8 cellular contexts compared by ENCODE assay signal in genomic region chr21:42496839-42497202, GRCh38. TPM values are rescaled to one million over a fixed set of nuclear protein-coding genes. Genes with fewer than 3 reads are reported as not detected.
DNase-seq lines count a peak whose midpoint lies in the region; ATAC-seq and TF ChIP-seq lines count a peak whose summit lies in the region.

No MANE protein-coding gene starts in this region.

- H3K4me1 ChIP-seq in IMR-90 (ENCODE audit: control insufficient read depth, insufficient read depth, low read length) (no peaks in the 10 kb centered on the region), mesenchymal stem cell (ENCODE audit: control insufficient read depth, insufficient read depth, low read depth, low read length) (peaks cover 13% of the 10 kb centered on the region), uterus (no peaks in the 10 kb centered on the region)

- DNase-seq in CD14-positive monocyte (ENCODE audit: low spot score) (no peak), IMR-90 (no peak), caudate nucleus (lab: John Stamatoyannopoulos, UW) (peak in 38 of 61 donors; percentile 24 to 75 (median 56)), mesenchymal stem cell (no peak), uterus (peak in 1 of 2 donors; percentile 39), NCI-H510A (lab: John Stamatoyannopoulos, UW) (no peak)
- no peak for DNase-seq in stimulated activated naive CD4-positive, alpha-beta T cell treated with Interleukin-2 at 50 U/mL for 16 hours (lab: John Stamatoyannopoulos, UW)

- no peak for TF ChIP-seq RAD21 in IMR-90 (IDR thresholded peaks at IDR 0.05; ENCODE audit: low read length)

- H2AFZ ChIP-seq in IMR-90 (replicated peaks; ENCODE audit: low read length, poor library complexity) (peak overlapping the region; percentile 98), mesenchymal stem cell (ENCODE audit: low read depth, low read length) (peak overlapping the region; percentile 72)

- CTCF ChIA-PET in IMR-90 (lab: Yijun Ruan, JAX) = no interaction called here

- no peak overlapping the region for H3K18ac ChIP-seq in IMR-90 (ENCODE audit: low read depth, low read length)
- no peak overlapping the region for H3K18ac ChIP-seq in mesenchymal stem cell (ENCODE audit: low read depth in 1 of 2, low read length in 2 of 2)

- intact Hi-C loops in CD14-positive monocyte (cut with micrococcal nuclease) (loop anchor here in 1 of 2 donors (5.0 kb wide), 1 partner anchor 35 kb away; no protein-coding TSS in a partner anchor), IMR-90 (cut with micrococcal nuclease) (no loop called here), uterus (cut with DNase I; ENCODE audit: low total_unique reads) (no loop called here)

- H2BK120ac ChIP-seq in IMR-90 (ENCODE audit: low read depth, low read length) (no peak overlapping the region), mesenchymal stem cell (ENCODE audit: low read depth, low read length) (no peak overlapping the region)

- H3K27me3 ChIP-seq in IMR-90 (ENCODE audit: control insufficient read depth, insufficient read depth, low read length) (peaks cover 7% of the 10 kb centered on the region), mesenchymal stem cell (ENCODE audit: control insufficient read depth in 1 of 2, insufficient read depth in 1 of 2, low read length in 2 of 2) (peaks cover 0 to 11% of the 10 kb centered on the region in 2 experiments), uterus (no peaks in the 10 kb centered on the region)

- no peak overlapping the region for H2BK12ac ChIP-seq in mesenchymal stem cell (ENCODE audit: low read length in 2 of 2)

- TF ChIP-seq POLR2A in IMR-90 (IDR thresholded peaks at IDR 0.05; ENCODE audit: low read depth, low read length) (no peak), uterus (IDR thresholded peaks at IDR 0.05) (no peak)

- no peak overlapping the region for H3K4ac ChIP-seq in IMR-90 (ENCODE audit: low read depth, low read length)
- H3K4ac ChIP-seq in mesenchymal stem cell (ENCODE audit: low read depth in 1 of 2, low read length in 2 of 2) = peak overlapping the region in 1 of 2 experiments; percentile 40

- no peak overlapping the region for H2BK20ac ChIP-seq in IMR-90 (ENCODE audit: low read depth, low read length)

- no peaks in the 10 kb centered on the region for H3K79me1 ChIP-seq in IMR-90 (ENCODE audit: low read depth in 1 of 2, low read length in 2 of 2)
- H3K79me1 ChIP-seq in mesenchymal stem cell (replicated peaks; ENCODE audit: low read length, poor library complexity, severe bottlenecking) = peaks cover 2% of the 10 kb centered on the region

- H3K9me1 ChIP-seq in IMR-90 (ENCODE audit: insufficient read depth, low read length) = 0 out of 2 replicates have a peak, but pooled peaks cover 4% of the 10 kb centered on the region

- peak overlapping the region; percentile 84 to 94 (median 90) for H3K27ac Mint-ChIP-seq in CD14-positive monocyte

- H3K36me3 Mint-ChIP-seq in CD14-positive monocyte = no peaks in the 10 kb centered on the region

- H2AK9ac ChIP-seq in IMR-90 (replicated peaks; ENCODE audit: low read depth, low read length, poor library complexity) = no peak overlapping the region

- H3K9me3 Mint-ChIP-seq in CD14-positive monocyte = no peaks in the 10 kb centered on the region

- POLR2A ChIA-PET in IMR-90 (lab: Charles Lee; ENCODE audit: unreplicated experiment) = no interaction called here

- peak overlapping the region; percentile 89 to 90 for H3K4me3 Mint-ChIP-seq in CD14-positive monocyte

- H3K4me1 Mint-ChIP-seq in CD14-positive monocyte = peaks cover 18% of the 10 kb centered on the region

- in situ Hi-C loops in IMR-90 (cut with MboI; ENCODE audit: low sequenced_read_pairs) = no loop called here

- no peak overlapping the region for H2BK5ac ChIP-seq in IMR-90 (ENCODE audit: low read depth, low read length, poor library complexity, severe bottlenecking)
- no peak overlapping the region for H2BK5ac ChIP-seq in mesenchymal stem cell (ENCODE audit: low read depth, low read length, poor library complexity, severe bottlenecking)

- peak overlapping the region; percentile 52 for H3K4me3 ChIP-seq in IMR-90 (ENCODE audit: insufficient read depth, low read depth, low read length)
- H3K4me3 ChIP-seq in mesenchymal stem cell (ENCODE audit: insufficient read depth in 1 of 2, low read depth in 1 of 2, low read length in 2 of 2) = peak overlapping the region; percentile 60 to 97
- peak overlapping the region; percentile 60 to 63 for H3K4me3 ChIP-seq in uterus

- 3% methylated on average over 6 of the region's 19 CpGs; no CpG with 5 or more reads in 1 of the 2 experiments for WGBS in IMR-90 (ENCODE audit: extremely low coverage in 2 of 2, insufficient read length in 1 of 2), 2 experiments
- 36% methylated on average over 16 of the region's 19 CpGs for WGBS in mesenchymal stem cell

- H3K9ac ChIP-seq in IMR-90 (ENCODE audit: low read depth, low read length) = peak overlapping the region; percentile 6; the same call in 1 of the 2 replicates
- H3K9ac ChIP-seq in mesenchymal stem cell (ENCODE audit: low read length) = peak overlapping the region; percentile 95

- H3K36me3 ChIP-seq in IMR-90 (ENCODE audit: control insufficient read depth, insufficient read depth, low read length) (no peaks in the 10 kb centered on the region), mesenchymal stem cell (ENCODE audit: control insufficient read depth in 1 of 2, insufficient read depth in 2 of 2, low read depth in 1 of 2, low read length in 2 of 2) (no peaks in the 10 kb centered on the region), uterus (no peaks in the 10 kb centered on the region)

- H3K27me3 Mint-ChIP-seq in CD14-positive monocyte (ENCODE audit: low read depth in 3 of 3) = peaks cover 2 to 5% (median 5%) of the 10 kb centered on the region in 3 donors

- no peaks in the 10 kb centered on the region for H4K20me1 ChIP-seq in IMR-90 (ENCODE audit: insufficient read depth, low read length)

- H3K9me3 ChIP-seq in IMR-90 (ENCODE audit: control insufficient read depth, insufficient read depth, low read length) = no peaks in the 10 kb centered on the region
- H3K9me3 ChIP-seq in mesenchymal stem cell (ENCODE audit: control insufficient read depth, low read length) = no peaks in the 10 kb centered on the region
- H3K9me3 ChIP-seq in uterus = no peaks in the 10 kb centered on the region

- H3K14ac ChIP-seq in IMR-90 (replicated peaks; ENCODE audit: low read depth, low read length) = no peak overlapping the region
- no peak overlapping the region for H3K14ac ChIP-seq in mesenchymal stem cell (ENCODE audit: low read length in 2 of 2)

- H2BK15ac ChIP-seq in IMR-90 (ENCODE audit: low read depth, low read length) (no peak overlapping the region), mesenchymal stem cell (ENCODE audit: low read depth, poor library complexity, severe bottlenecking) (no peak overlapping the region)

- TF ChIP-seq CTCF in CD14-positive monocyte (IDR thresholded peaks at IDR 0.05) (no peak), IMR-90 (conservative IDR thresholded peaks at IDR 0.05; ENCODE audit: low read depth, low read length) (no peak), uterus (IDR thresholded peaks at IDR 0.05) (no peak)

- no peak overlapping the region for H3K27ac ChIP-seq in IMR-90 (ENCODE audit: insufficient read depth, low read length)
- H3K27ac ChIP-seq in caudate nucleus (ENCODE audit: low read depth, low read length) = peak overlapping the region; percentile 87
- H3K27ac ChIP-seq in mesenchymal stem cell (ENCODE audit: low read length, poor library complexity, severe bottlenecking) = no peak overlapping the region
- H3K27ac ChIP-seq in uterus = peak overlapping the region; percentile 75 to 90

- ATAC-seq in IMR-90 (ENCODE audit: low read depth) = no peak
- no peak for ATAC-seq in GM21825 (IDR thresholded peaks at IDR 0.05; ENCODE audit: unreplicated experiment)

- H4K5ac ChIP-seq in IMR-90 (ENCODE audit: low read depth, low read length) = no peak overlapping the region

- H3K23ac ChIP-seq in IMR-90 (ENCODE audit: low read depth, low read length) (no peak overlapping the region), mesenchymal stem cell (ENCODE audit: low read length in 2 of 2) (no peak overlapping the region)

- H2AK5ac ChIP-seq in IMR-90 (ENCODE audit: low read depth, low read length) = no peak overlapping the region
- no peak overlapping the region for H2AK5ac ChIP-seq in mesenchymal stem cell (ENCODE audit: low read length, severe bottlenecking)

- H3K56ac ChIP-seq in IMR-90 (ENCODE audit: extremely low read depth, insufficient read depth, low read length) = 0 out of 2 replicates have a peak overlapping the region, but pooled peaks have one; percentile 10

- H4K8ac ChIP-seq in IMR-90 (ENCODE audit: low read depth in 2 of 2, low read length in 2 of 2) (peak overlapping the region; percentile 9 to 29; a peak in 2 of 4 replicates), mesenchymal stem cell (ENCODE audit: low read length) (peak overlapping the region; percentile 39)

- H4K91ac ChIP-seq in IMR-90 (ENCODE audit: insufficient read depth, low read depth, low read length) = no peak overlapping the region; the same call in 1 of the 2 replicates
- H4K91ac ChIP-seq in mesenchymal stem cell (ENCODE audit: low read length) = no peak overlapping the region

- H3K4me2 ChIP-seq in IMR-90 (ENCODE audit: low read depth, low read length) = peak overlapping the region; percentile 71
- peak overlapping the region; percentile 69 for H3K4me2 ChIP-seq in mesenchymal stem cell (ENCODE audit: low read length, poor library complexity, severe bottlenecking)

- dilution Hi-C loops in IMR-90 (cut with HindIII; ENCODE audit: low sequenced_read_pairs, unreplicated experiment) = no loop called here

- no TSS peak for BruUV-seq in IMR-90 (replicated peaks; lab: Mats Ljungman, UMichigan)

TF ChIP-seq in IMR-90, 13 proteins besides CTCF, POLR2A, EP300 and RAD21 (continues in another document):
- TF ChIP-seq RFX5 (IDR thresholded peaks at IDR 0.05; ENCODE audit: low read depth, low read length) (no peak), MXI1 (IDR thresholded peaks at IDR 0.05; ENCODE audit: borderline replicate concordance, low read depth, low read length) (no peak), NFE2L2 (IDR thresholded peaks at IDR 0.05; ENCODE audit: low read depth, low read length) (no peak), RCOR1 (IDR thresholded peaks at IDR 0.05; ENCODE audit: insufficient replicate concordance, low read length) (no peak), CHD1 (IDR thresholded peaks at IDR 0.05; ENCODE audit: low read depth, low read length) (no peak)

RNA-seq across cellular contexts. Expression of gene RSPH1, which starts 0.8 kb away (rescaled TPM):
- polyA plus RNA-seq in CD14-positive monocyte (not detected), IMR-90 (2012; rRNA removed) (not detected in 2 replicates)
- total RNA-seq in IMR-90 (2012; rRNA removed) (not detected in 2 replicates), uterus (1 to 10 TPM in 2 of 4 donors, not detected in 2; 1.7 to 3.4 TPM)
- not detected in 2 replicates for polyA plus RNA-seq in IMR-90 (2012; cell fraction: cytosol; rRNA removed)
- polyA plus RNA-seq in IMR-90 (2012; cell fraction: nucleus; rRNA removed; ENCODE audit: low replicate concordance) = 0.03 TPM in 1 of 2 replicates, not detected in the other
- polyA plus RNA-seq in mesenchymal stem cell (2013, experiment 1 of 2) = 0.10 TPM
- polyA plus RNA-seq in mesenchymal stem cell (2013, experiment 2 of 2) = 0.10 TPM

RNA-seq across cellular contexts. Expression of gene SLC37A1, which starts 16.8 kb away (rescaled TPM):
- polyA plus RNA-seq in CD14-positive monocyte (1 to 10 TPM; 2.7 to 4.3 TPM), IMR-90 (2012; rRNA removed) (0.48 and 0.65 TPM in 2 replicates)
- total RNA-seq in IMR-90 (2012; rRNA removed) (0.36 and 0.56 TPM in 2 replicates), uterus (1 to 10 TPM; 2.3 to 8.8 (median 6.3) TPM)
- polyA plus RNA-seq in IMR-90 (2012; cell fraction: cytosol; rRNA removed) = 0.37 and 0.54 TPM in 2 replicates
- 1.3 and 1.4 TPM in 2 replicates for polyA plus RNA-seq in IMR-90 (2012; cell fraction: nucleus; rRNA removed; ENCODE audit: low replicate concordance)
- polyA plus RNA-seq in mesenchymal stem cell (2013, experiment 1 of 2) = 3.0 TPM
- polyA plus RNA-seq in mesenchymal stem cell (2013, experiment 2 of 2) = 3.2 TPM

Comparison
In these comparisons a context has a peak if more than half of its experiments do, and no peak if none do; other contexts are left out.
1. DNase-seq: peak in caudate nucleus (38 of 61); none in CD14-positive monocyte (single experiment), IMR-90 (single experiment), mesenchymal stem cell (single experiment), NCI-H510A (single experiment) and stimulated activated naive CD4-positive, alpha-beta T cell treated with Interleukin-2 at 50 U/mL for 16 hours (single experiment).
2. H3K27ac ChIP-seq: peak in caudate nucleus (single experiment) and uterus (2 of 2); none in IMR-90 (single experiment) and mesenchymal stem cell (single experiment).
3. Peak in every context shown above with its lines, with median percentiles within 50 percentile points of each other: H3K4me3 ChIP-seq.